8 cellular contexts compared by ENCODE assay signal in the genomic region with DNA sequence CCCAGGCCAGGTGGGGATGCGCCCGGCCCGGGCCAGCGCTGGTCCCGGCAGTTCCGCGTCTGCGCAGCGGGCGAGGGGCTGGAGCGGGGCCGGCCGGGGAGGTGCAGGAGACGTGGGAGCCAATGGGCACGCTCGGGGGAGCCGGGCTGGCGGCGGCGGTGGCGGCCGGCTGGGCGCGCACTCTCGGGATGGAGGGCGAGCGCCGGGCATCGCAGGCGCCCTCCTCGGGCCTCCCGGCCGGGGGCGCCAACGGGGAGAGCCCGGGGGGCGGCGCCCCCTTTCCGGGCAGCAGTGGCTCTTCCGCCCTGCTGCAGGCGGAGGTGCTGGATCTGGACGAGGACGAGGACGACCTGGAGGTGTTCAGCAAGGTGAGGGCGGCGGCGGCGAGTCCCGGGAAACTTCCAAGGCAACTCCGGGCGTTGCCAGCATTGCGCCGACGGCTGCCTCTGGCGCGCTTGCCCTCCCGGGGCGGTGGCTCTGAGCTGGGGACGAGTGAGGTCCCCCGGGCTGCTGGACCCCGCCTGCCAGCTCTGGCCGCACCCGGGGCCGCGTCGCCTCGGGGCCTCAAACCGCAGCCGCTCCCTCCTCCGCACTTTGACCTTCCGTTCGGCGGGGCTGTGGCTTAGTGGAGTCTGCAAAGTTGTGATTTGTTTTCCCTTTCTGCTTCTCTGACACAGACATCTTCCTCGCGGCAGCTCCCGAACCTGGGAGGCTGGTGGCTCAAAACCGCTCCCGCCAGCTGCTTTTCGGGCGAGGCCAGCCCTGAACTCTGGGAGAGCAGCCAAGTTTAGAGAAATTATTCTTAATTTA. TPM values are rescaled to one million over a fixed set of nuclear protein-coding genes. Genes with fewer than 3 reads are reported as not detected.
A peak's percentile ranks its signal among the peaks of the same experiment; 100 is the strongest.
DNase-seq lines count a peak whose midpoint lies in the region; ATAC-seq and TF ChIP-seq lines count a peak whose summit lies in the region.

A gene with protein sequence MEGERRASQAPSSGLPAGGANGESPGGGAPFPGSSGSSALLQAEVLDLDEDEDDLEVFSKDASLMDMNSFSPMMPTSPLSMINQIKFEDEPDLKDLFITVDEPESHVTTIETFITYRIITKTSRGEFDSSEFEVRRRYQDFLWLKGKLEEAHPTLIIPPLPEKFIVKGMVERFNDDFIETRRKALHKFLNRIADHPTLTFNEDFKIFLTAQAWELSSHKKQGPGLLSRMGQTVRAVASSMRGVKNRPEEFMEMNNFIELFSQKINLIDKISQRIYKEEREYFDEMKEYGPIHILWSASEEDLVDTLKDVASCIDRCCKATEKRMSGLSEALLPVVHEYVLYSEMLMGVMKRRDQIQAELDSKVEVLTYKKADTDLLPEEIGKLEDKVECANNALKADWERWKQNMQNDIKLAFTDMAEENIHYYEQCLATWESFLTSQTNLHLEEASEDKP (plus strand): TSS at position 178 of the 810 bp plus-strand sequence. CDS start 11 bp downstream, at position 189.

- H3K4me1 Mint-ChIP-seq in activated CD8-positive, alpha-beta T cell treated with anti-CD3 and anti-CD28 coated beads for 36 hours (ENCODE audit: low read depth) = peaks cover 14% of the 10 kb centered on the region

- no peak for TF ChIP-seq CTCF in activated CD8-positive, alpha-beta T cell treated with anti-CD3 and anti-CD28 coated beads for 36 hours (IDR thresholded peaks at IDR 0.05)
- TF ChIP-seq CTCF in tibial artery (IDR thresholded peaks at IDR 0.05) = peak; percentile 23 to 35

- H3K9me2 ChIP-seq in GM23248 (ENCODE audit: insufficient read depth) = no peaks in the 10 kb centered on the region

- H3K27me3 Mint-ChIP-seq in activated CD8-positive, alpha-beta T cell treated with anti-CD3 and anti-CD28 coated beads for 36 hours = peaks cover 33% of the 10 kb centered on the region

- peaks cover 22% of the 10 kb centered on the region for H3K4me1 ChIP-seq in GM23248 (ENCODE audit: insufficient read depth)
- peaks cover 7% of the 10 kb centered on the region for H3K4me1 ChIP-seq in mononuclear cell (ENCODE audit: insufficient read depth, low read length)
- peaks cover 0 to 45% (median 13%) of the 10 kb centered on the region in 4 donors for H3K4me1 ChIP-seq in tibial artery

- H3K36me3 ChIP-seq in GM23248 (ENCODE audit: low read depth) = no peaks in the 10 kb centered on the region
- H3K36me3 ChIP-seq in tibial artery = no peaks in the 10 kb centered on the region

- no peaks in the 10 kb centered on the region for H3K27me3 ChIP-seq in GM23248 (replicated peaks; ENCODE audit: insufficient read depth)
- peaks cover 40% of the 10 kb centered on the region for H3K27me3 ChIP-seq in mononuclear cell (ENCODE audit: insufficient read depth, low read length)
- no peaks in the 10 kb centered on the region for H3K27me3 ChIP-seq in tibial artery

- in situ Hi-C loops in GM23248 (cut with MboI) = no loop called here

- peak within 1 kb of the TSS; percentile 62 for H3K4me3 Mint-ChIP-seq in activated CD8-positive, alpha-beta T cell treated with anti-CD3 and anti-CD28 coated beads for 36 hours

- no peaks in the 10 kb centered on the region for H3K9me3 Mint-ChIP-seq in activated CD8-positive, alpha-beta T cell treated with anti-CD3 and anti-CD28 coated beads for 36 hours

- WGBS in GM23248 (ENCODE audit: low coverage in 1 of 2, low lambda C conversion rate in 2 of 2, missing lambda C conversion rate in 2 of 2), 2 experiments = 1% methylated on average over 44 to 49 of the region's 80 CpGs

- POLR2A ChIA-PET in activated CD8-positive, alpha-beta T cell treated with anti-CD3 and anti-CD28 coated beads for 36 hours (lab: Charles Lee) = no interaction called here

- H3K36me3 Mint-ChIP-seq in activated CD8-positive, alpha-beta T cell treated with anti-CD3 and anti-CD28 coated beads for 36 hours (ENCODE audit: low read depth) = no peaks in the 10 kb centered on the region

- peak within 1 kb of the TSS; percentile 81 for H3K9ac ChIP-seq in GM23248

- intact Hi-C loops in activated CD8-positive, alpha-beta T cell treated with anti-CD3 and anti-CD28 coated beads for 36 hours (cut with micrococcal nuclease) = no loop called here
- intact Hi-C loops in tibial artery (cut with DNase I; ENCODE audit: low total_unique reads) = no loop called here

- H3K4me3 ChIP-seq in GM23248 = peak within 1 kb of the TSS; percentile 82
- H3K4me3 ChIP-seq in mononuclear cell (ENCODE audit: low read length) = peak within 1 kb of the TSS; percentile 35
- H3K4me3 ChIP-seq in tibial artery = peak within 1 kb of the TSS; percentile 82

- H2AFZ ChIP-seq in GM23248 = peak within 1 kb of the TSS; percentile 85

- no peaks in the 10 kb centered on the region for H3K9me3 ChIP-seq in GM23248 (ENCODE audit: low read depth)
- H3K9me3 ChIP-seq in mononuclear cell (ENCODE audit: low read depth, low read length) = no peaks in the 10 kb centered on the region
- H3K9me3 ChIP-seq in tibial artery = no peaks in the 10 kb centered on the region

- H4K20me1 ChIP-seq in GM23248 (ENCODE audit: insufficient read depth) = no peaks in the 10 kb centered on the region

- H3K27ac ChIP-seq in GM23248 = peak within 1 kb of the TSS; percentile 66
- H3K27ac ChIP-seq in tibial artery = peak within 1 kb of the TSS; percentile 85 to 91

- H3K27ac Mint-ChIP-seq in activated CD8-positive, alpha-beta T cell treated with anti-CD3 and anti-CD28 coated beads for 36 hours = no peak within 1 kb of the TSS

- peak; percentile 48 to 67 for DNase-seq in NCI-H2081 (lab: John Stamatoyannopoulos, UW)
- no peak for DNase-seq in NCI-H2081 treated with DMSO at 0.1 percent for 48 hours (lab: John Stamatoyannopoulos, UW)
- peak; percentile 91 for DNase-seq in GM23248
- DNase-seq in M059J (ENCODE audit: low read depth) = peak; percentile 81
- DNase-seq in activated CD8-positive, alpha-beta T cell treated with anti-CD3 and anti-CD28 coated beads for 36 hours = peak; percentile 10
- DNase-seq in fibroblast of gingiva (ENCODE audit: low read depth) = peak; percentile 84
- peak; percentile 79 to 91 for DNase-seq in tibial artery

- CTCF ChIA-PET in activated CD8-positive, alpha-beta T cell treated with anti-CD3 and anti-CD28 coated beads for 36 hours (lab: Charles Lee) = no interaction called here

- peak; percentile 30 for ATAC-seq in activated CD8-positive, alpha-beta T cell treated with anti-CD3 and anti-CD28 coated beads for 36 hours

- H3F3A ChIP-seq in GM23248 (ENCODE audit: insufficient read depth) = peaks cover 30% of the 10 kb centered on the region

- peaks cover 36% of the 10 kb centered on the region for H3K79me2 ChIP-seq in GM23248 (ENCODE audit: insufficient read depth)

- peak within 1 kb of the TSS; percentile 99 for H3K4me2 ChIP-seq in GM23248 (ENCODE audit: unreplicated experiment)

RNA-seq across cellular contexts. Expression of the gene that starts here (rescaled TPM):
- 49.1 and 59.7 TPM in 2 replicates for total RNA-seq in GM23248 (2014; rRNA removed; shearing (Covaris generic))
- 84.3 and 90.6 TPM in 2 replicates for polyA plus RNA-seq in GM23248 (2016; fragmentation: Nextera tagmentation; extraction: Ambion mirVana)
- total RNA-seq in M059J (2014; rRNA removed; shearing (Covaris generic)) = 50.1 and 62.8 TPM in 2 replicates
- total RNA-seq in activated CD8-positive, alpha-beta T cell treated with anti-CD3 and anti-CD28 coated beads for 36 hours = not detected
- 0.42 TPM for total RNA-seq in mononuclear cell

Comparison
In these comparisons a context has a peak if more than half of its experiments do, and no peak if none do; other contexts are left out.
1. RNA of the gene that starts here (total RNA-seq): 50.1 to 62.8 TPM in M059J and 49.1 to 59.7 TPM in GM23248; 0.42 TPM in mononuclear cell (single experiment) and not detected in activated CD8-positive, alpha-beta T cell treated with anti-CD3 and anti-CD28 coated beads for 36 hours; every median in the first group is over 10 times any median in the second.
2. Peak in DNase-seq and ATAC-seq in activated CD8-positive, alpha-beta T cell treated with anti-CD3 and anti-CD28 coated beads for 36 hours; RNA of the gene not detected or under 1 TPM.
3. Peak in every context shown above with its lines, with median percentiles within 50 percentile points of each other: H3K4me3 ChIP-seq.